ENCODE assay signal across 10 cellular contexts in genomic region chr9:2299156-2299842, GRCh38.
DNase-seq lines count a peak whose midpoint lies in the region; ATAC-seq and TF ChIP-seq lines count a peak whose summit lies in the region.
"Had no signal": no experiment of that assay in that cellular context is flagged by ENCODE, and none has a peak within 500 bp of the region (broad histone marks: within the 10 kb centered on the region; RNA-seq: fewer than 3 reads in every experiment).

No MANE protein-coding gene starts in this region.

- H3K36me3 ChIP-seq in gastroesophageal sphincter = no peaks in the 10 kb centered on the region

- H3K27ac ChIP-seq in gastroesophageal sphincter = no peak overlapping the region

- no peaks in the 10 kb centered on the region for H3K9me3 ChIP-seq in gastroesophageal sphincter

- 40 to 82% methylated on average over 1 to 3 of the region's 5 CpGs for WGBS in gastroesophageal sphincter (ENCODE audit: low coverage in 1 of 2), 2 donors

- no peak for TF ChIP-seq EP300 in gastroesophageal sphincter (IDR thresholded peaks at IDR 0.05)

- no peak overlapping the region for H3K4me3 ChIP-seq in gastroesophageal sphincter

- H3K27me3 ChIP-seq in gastroesophageal sphincter = no peaks in the 10 kb centered on the region

- ATAC-seq in left colon = peak; percentile 100
- no peak for ATAC-seq in gastroesophageal sphincter
- ATAC-seq in GM21423 (IDR thresholded peaks at IDR 0.05; ENCODE audit: unreplicated experiment) = no peak
- no peak for ATAC-seq in HG03354 (IDR thresholded peaks at IDR 0.05; ENCODE audit: poor library complexity, severe bottlenecking, unreplicated experiment)

- H3K4me1 ChIP-seq in gastroesophageal sphincter = no peaks in the 10 kb centered on the region

- DNase-seq in COLO668 (lab: John Stamatoyannopoulos, UW; ENCODE audit: unreplicated experiment) = peak; percentile 94
- peak; percentile 92 for DNase-seq in NCI-H1417 treated with DMSO at 0.1 percent for 48 hours (lab: John Stamatoyannopoulos, UW)
- peak; percentile 43 for DNase-seq in NCI-H526 treated with DMSO at 0.1 percent for 48 hours (lab: John Stamatoyannopoulos, UW)
- DNase-seq in left colon = peak; percentile 66 to 80
- DNase-seq in stimulated activated CD4-positive, alpha-beta T cell treated with anti-CD3 and anti-CD28 coated beads, Interleukin-4, amount 100 ng/mL, for 1 hour = no peak
- DNase-seq: activated CD8-positive, alpha-beta memory T cell treated with anti-CD3 and anti-CD28 coated beads, Interleukin-2, amount 50 U/mL, for 48 hours; NCI-H1048 had no signal

- TF ChIP-seq POLR2A in gastroesophageal sphincter (IDR thresholded peaks at IDR 0.05) = no peak

- no peak for TF ChIP-seq CTCF in gastroesophageal sphincter (IDR thresholded peaks at IDR 0.05)

- intact Hi-C loops in left colon (cut with DNase I, micrococcal nuclease) = no loop called here
